8 cellular contexts compared by ENCODE assay signal in genomic region chr7:5594616-5595544, GRCh38. TPM values are rescaled to one million over a fixed set of nuclear protein-coding genes. Genes with fewer than 3 reads are reported as not detected.
A peak's percentile ranks its signal among the peaks of the same experiment; 100 is the strongest.
DNase-seq lines count a peak whose midpoint lies in the region; ATAC-seq and TF ChIP-seq lines count a peak whose summit lies in the region.

No MANE protein-coding gene starts in this region.

- peak overlapping the region; percentile 60 to 84 (median 76) for H3K4me3 ChIP-seq in BLaER1 treated with 17β-estradiol and CSF1 and Interleukin-3, amounts not matched to agents 10 nM and 100 nM
- peak overlapping the region; percentile 48 to 72 (median 62) for H3K4me3 ChIP-seq in esophagus muscularis mucosa
- H3K4me3 ChIP-seq in neuron (ENCODE audit: low read length): peak overlapping the region; percentile 63

- peak overlapping the region; percentile 26 to 82 (median 76); a peak in 20 of 22 replicates for H3K27ac ChIP-seq in BLaER1 treated with 17β-estradiol and CSF1 and Interleukin-3, amounts not matched to agents 10 nM and 100 nM
- H3K27ac ChIP-seq in esophagus muscularis mucosa (replicated peaks in 1 of 4): peak overlapping the region; percentile 47 to 74 (median 64)

- intact Hi-C loops in esophagus muscularis mucosa (cut with DNase I): no loop called here

- no peak for TF ChIP-seq POLR2A in esophagus muscularis mucosa (IDR thresholded peaks at IDR 0.05; ENCODE audit: low read depth)

- H2AFZ ChIP-seq in neuron (ENCODE audit: low read depth, low read length): no peak overlapping the region

- peak overlapping the region; percentile 88 to 100 (median 100) for H3K4me2 ChIP-seq in BLaER1 treated with 17β-estradiol and CSF1 and Interleukin-3, amounts not matched to agents 10 nM and 100 nM

- H3K36me3 ChIP-seq in BLaER1 treated with 17β-estradiol and CSF1 and Interleukin-3, amounts not matched to agents 10 nM and 100 nM: peaks cover 0 to 11% (median 0%) of the 10 kb centered on the region in 11 experiments; a peak in 3 of 22 replicates
- H3K36me3 ChIP-seq in esophagus muscularis mucosa (no peaks in the 10 kb centered on the region), neuron (ENCODE audit: insufficient read depth, low read length) (no peaks in the 10 kb centered on the region)

- no peak for TF ChIP-seq CTCF in esophagus muscularis mucosa (IDR thresholded peaks at IDR 0.05)

- peaks cover 7% of the 10 kb centered on the region for H3K36me3 Mint-ChIP-seq in T-helper 17 cell (ENCODE audit: low read depth)

- H3K9me3 ChIP-seq in BLaER1 treated with 17β-estradiol and CSF1 and Interleukin-3, amounts not matched to agents 10 nM and 100 nM (replicated peaks in 1 of 11): no peaks in the 10 kb centered on the region
- H3K9me3 ChIP-seq in T-helper 17 cell (ENCODE audit: control insufficient read depth, low read length, poor library complexity, severe bottlenecking) (no peaks in the 10 kb centered on the region), esophagus muscularis mucosa (no peaks in the 10 kb centered on the region), neuron (ENCODE audit: low read length) (no peaks in the 10 kb centered on the region)

- peaks cover 40 to 90% (median 58%) of the 10 kb centered on the region in 11 experiments; a peak in 21 of 22 replicates for H4K20me1 ChIP-seq in BLaER1 treated with 17β-estradiol and CSF1 and Interleukin-3, amounts not matched to agents 10 nM and 100 nM

- H3K27ac Mint-ChIP-seq in T-helper 17 cell: peak overlapping the region; percentile 89

- peak; percentile 73 for DNase-seq in H4 (ENCODE audit: low spot score)
- no peak for DNase-seq in T-helper 17 cell
- no peak for DNase-seq in esophagus muscularis mucosa (ENCODE audit: extremely low spot score)
- DNase-seq in GM19238 (ENCODE audit: insufficient read length, low spot score): no peak
- DNase-seq in GOT3 (lab: John Stamatoyannopoulos, UW): no peak

- no peak for TF ChIP-seq EP300 in esophagus muscularis mucosa (IDR thresholded peaks at IDR 0.05)

- peaks cover 70 to 97% (median 90%) of the 10 kb centered on the region in 10 experiments for H3K4me1 ChIP-seq in BLaER1 treated with 17β-estradiol and CSF1 and Interleukin-3, amounts not matched to agents 10 nM and 100 nM
- peaks cover 56 to 79% (median 75%) of the 10 kb centered on the region in 4 donors for H3K4me1 ChIP-seq in esophagus muscularis mucosa
- H3K4me1 ChIP-seq in neuron (ENCODE audit: insufficient read depth, low read length): peaks cover 28% of the 10 kb centered on the region

- H3K4me3 Mint-ChIP-seq in T-helper 17 cell: peak overlapping the region; percentile 88

- peaks cover 32 to 53% (median 48%) of the 10 kb centered on the region in 11 experiments for H3K27me3 ChIP-seq in BLaER1 treated with 17β-estradiol and CSF1 and Interleukin-3, amounts not matched to agents 10 nM and 100 nM
- H3K27me3 ChIP-seq in esophagus muscularis mucosa (peaks cover 0 to 48% (median 11%) of the 10 kb centered on the region in 4 donors), neuron (ENCODE audit: insufficient read depth, low read length) (no peaks in the 10 kb centered on the region)

- H3K9ac ChIP-seq in BLaER1 treated with 17β-estradiol and CSF1 and Interleukin-3, amounts not matched to agents 10 nM and 100 nM: peak overlapping the region; percentile 74 to 87 (median 85)

- ATAC-seq in T-helper 17 cell (no peak), HG03039 (IDR thresholded peaks at IDR 0.05; ENCODE audit: unreplicated experiment) (no peak)

- peaks cover 27% of the 10 kb centered on the region for H3K27me3 Mint-ChIP-seq in T-helper 17 cell

- 13% methylated on average over 20 of the region's 54 CpGs for WGBS in esophagus muscularis mucosa

- peaks cover 21% of the 10 kb centered on the region for H3K4me1 Mint-ChIP-seq in T-helper 17 cell

RNA-seq across cellular contexts. Expression of gene FSCN1, which starts 2.3 kb away (rescaled TPM):
- total RNA-seq in H4 (2014; rRNA removed; shearing (Covaris generic)): 173 and 225 TPM in 2 replicates
- total RNA-seq in T-helper 17 cell (10 to 100 TPM in 1 of 2 donors, 1 to 10 TPM in 1; 8.6 to 10.0 TPM), esophagus muscularis mucosa (10 to 100 TPM; 15.0 to 28.4 (median 21.2) TPM)
